1 cellular context compared by ENCODE assay signal in the genomic region with DNA sequence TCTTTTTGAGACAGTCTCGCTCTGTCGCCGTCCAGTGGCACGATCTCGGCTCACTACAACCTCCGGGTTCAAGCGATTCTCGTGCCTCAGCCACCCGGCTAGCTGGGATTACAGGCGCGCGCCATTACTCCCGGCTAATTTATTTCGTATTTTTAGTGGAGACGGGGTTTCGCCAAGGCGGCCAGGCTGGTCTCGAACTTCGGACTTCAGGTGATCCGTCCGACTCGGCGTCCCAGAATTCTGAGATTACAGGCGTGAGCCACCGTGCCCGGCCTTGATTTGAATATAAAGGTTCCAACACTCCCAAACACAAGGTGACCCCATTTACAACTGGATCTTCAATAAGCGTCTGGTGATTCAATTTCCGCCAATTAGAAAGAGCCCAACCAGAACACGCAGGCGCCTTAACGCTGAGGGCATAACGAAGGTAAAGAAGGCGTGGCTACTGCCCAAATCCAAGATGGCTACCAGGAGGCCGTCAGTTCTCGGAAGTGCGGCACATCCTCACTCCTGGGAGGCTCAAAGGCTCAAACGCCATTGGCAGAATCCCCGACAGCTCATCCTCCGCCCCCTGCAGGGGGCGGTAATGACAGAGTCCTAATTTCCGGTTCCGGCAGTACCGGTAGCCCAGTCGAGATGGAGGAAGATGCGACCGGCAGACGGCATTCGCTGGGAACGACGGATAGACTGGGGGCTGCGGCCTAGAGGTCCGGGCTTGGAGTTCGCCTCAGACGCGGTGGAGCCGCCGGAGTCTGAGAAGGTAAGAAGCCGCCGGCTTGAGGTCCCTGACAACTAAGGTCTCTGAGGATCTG.
TF ChIP-seq lines count a peak whose summit lies in the region.

A gene with protein sequence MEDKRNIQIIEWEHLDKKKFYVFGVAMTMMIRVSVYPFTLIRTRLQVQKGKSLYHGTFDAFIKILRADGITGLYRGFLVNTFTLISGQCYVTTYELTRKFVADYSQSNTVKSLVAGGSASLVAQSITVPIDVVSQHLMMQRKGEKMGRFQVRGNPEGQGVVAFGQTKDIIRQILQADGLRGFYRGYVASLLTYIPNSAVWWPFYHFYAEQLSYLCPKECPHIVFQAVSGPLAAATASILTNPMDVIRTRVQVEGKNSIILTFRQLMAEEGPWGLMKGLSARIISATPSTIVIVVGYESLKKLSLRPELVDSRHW (plus strand): TSS at position 617 of the 812 bp plus-strand sequence. CDS start 5,744 bp downstream, outside the sequence.

TF ChIP-seq in HepG2, 621 proteins besides CTCF, POLR2A, EP300 and RAD21 (continues in another document):
- TF ChIP-seq MXI1 (IDR thresholded peaks at IDR 0.05; ENCODE audit: borderline replicate concordance, low read depth, low read length) (peak; percentile 39; the same call in 1 of the 3 replicates), PLRG1 (conservative IDR thresholded peaks at IDR 0.05) (no peak), FOXO1 (CRISPR knock-in tag; IDR thresholded peaks at IDR 0.05) (no peak), PCBP2 (optimal IDR thresholded peaks at IDR 0.05; ENCODE audit: low read depth, low read length, poor library complexity, severe bottlenecking) (no peak), ZFP1 (CRISPR knock-in tag; IDR thresholded peaks at IDR 0.05) (no peak), ZNF850 (CRISPR knock-in tag; conservative IDR thresholded peaks at IDR 0.05) (no peak), HNRNPK (IDR thresholded peaks at IDR 0.05; ENCODE audit: low read depth, low read length, poor library complexity, severe bottlenecking) (no peak), ZMYM2 (CRISPR knock-in tag; IDR thresholded peaks at IDR 0.05) (0 out of 2 replicates have a peak, but pooled peaks have one; percentile 15), FOXM1 (CRISPR knock-in tag; IDR thresholded peaks at IDR 0.05) (no peak), ZNF30 (CRISPR knock-in tag; IDR thresholded peaks at IDR 0.05) (no peak), ZNF782 (CRISPR knock-in tag; IDR thresholded peaks at IDR 0.05; ENCODE audit: borderline replicate concordance) (no peak), PITX1 (CRISPR knock-in tag; IDR thresholded peaks at IDR 0.05) (peak; percentile 42; the same call in 1 of the 2 replicates), YY1 (IDR thresholded peaks at IDR 0.05; ENCODE audit: insufficient read depth, insufficient replicate concordance, low read depth, low read length) (peak; percentile 100), IRF2 (CRISPR knock-in tag; IDR thresholded peaks at IDR 0.05) (0 out of 2 replicates have a peak, but pooled peaks have one; percentile 40), XRCC5 (optimal IDR thresholded peaks at IDR 0.05; ENCODE audit: low read length) (peak; percentile 83), ZNF598 (CRISPR knock-in tag; IDR thresholded peaks at IDR 0.05; ENCODE audit: borderline replicate concordance) (0 out of 2 replicates have a peak, but pooled peaks have one; percentile 42), HDAC2 (CRISPR knock-in tag; IDR thresholded peaks at IDR 0.05) (peak; percentile 49), CCDC6 (CRISPR knock-in tag; IDR thresholded peaks at IDR 0.05) (no peak; the same call in 1 of the 2 replicates), ZNF335 (CRISPR knock-in tag; IDR thresholded peaks at IDR 0.05) (0 out of 2 replicates have a peak, but pooled peaks have one; percentile 58), SIX1 (CRISPR knock-in tag; IDR thresholded peaks at IDR 0.05; ENCODE audit: borderline replicate concordance) (no peak), ZFP36L1 (CRISPR knock-in tag; IDR thresholded peaks at IDR 0.05) (no peak), ZNF891 (CRISPR knock-in tag; IDR thresholded peaks at IDR 0.05) (peak; percentile 30; the same call in 1 of the 2 replicates), FOXC1 (CRISPR knock-in tag; IDR thresholded peaks at IDR 0.05; ENCODE audit: borderline replicate concordance) (no peak), SOX5 (CRISPR knock-in tag; IDR thresholded peaks at IDR 0.05; ENCODE audit: borderline replicate concordance) (peak; percentile 51; the same call in 1 of the 2 replicates), ZIK1 (CRISPR knock-in tag; IDR thresholded peaks at IDR 0.05; ENCODE audit: borderline replicate concordance, low read depth) (no peak), SIN3B (IDR thresholded peaks at IDR 0.05; ENCODE audit: low read length) (peak; percentile 57)
- TF ChIP-seq, protein P1, sequence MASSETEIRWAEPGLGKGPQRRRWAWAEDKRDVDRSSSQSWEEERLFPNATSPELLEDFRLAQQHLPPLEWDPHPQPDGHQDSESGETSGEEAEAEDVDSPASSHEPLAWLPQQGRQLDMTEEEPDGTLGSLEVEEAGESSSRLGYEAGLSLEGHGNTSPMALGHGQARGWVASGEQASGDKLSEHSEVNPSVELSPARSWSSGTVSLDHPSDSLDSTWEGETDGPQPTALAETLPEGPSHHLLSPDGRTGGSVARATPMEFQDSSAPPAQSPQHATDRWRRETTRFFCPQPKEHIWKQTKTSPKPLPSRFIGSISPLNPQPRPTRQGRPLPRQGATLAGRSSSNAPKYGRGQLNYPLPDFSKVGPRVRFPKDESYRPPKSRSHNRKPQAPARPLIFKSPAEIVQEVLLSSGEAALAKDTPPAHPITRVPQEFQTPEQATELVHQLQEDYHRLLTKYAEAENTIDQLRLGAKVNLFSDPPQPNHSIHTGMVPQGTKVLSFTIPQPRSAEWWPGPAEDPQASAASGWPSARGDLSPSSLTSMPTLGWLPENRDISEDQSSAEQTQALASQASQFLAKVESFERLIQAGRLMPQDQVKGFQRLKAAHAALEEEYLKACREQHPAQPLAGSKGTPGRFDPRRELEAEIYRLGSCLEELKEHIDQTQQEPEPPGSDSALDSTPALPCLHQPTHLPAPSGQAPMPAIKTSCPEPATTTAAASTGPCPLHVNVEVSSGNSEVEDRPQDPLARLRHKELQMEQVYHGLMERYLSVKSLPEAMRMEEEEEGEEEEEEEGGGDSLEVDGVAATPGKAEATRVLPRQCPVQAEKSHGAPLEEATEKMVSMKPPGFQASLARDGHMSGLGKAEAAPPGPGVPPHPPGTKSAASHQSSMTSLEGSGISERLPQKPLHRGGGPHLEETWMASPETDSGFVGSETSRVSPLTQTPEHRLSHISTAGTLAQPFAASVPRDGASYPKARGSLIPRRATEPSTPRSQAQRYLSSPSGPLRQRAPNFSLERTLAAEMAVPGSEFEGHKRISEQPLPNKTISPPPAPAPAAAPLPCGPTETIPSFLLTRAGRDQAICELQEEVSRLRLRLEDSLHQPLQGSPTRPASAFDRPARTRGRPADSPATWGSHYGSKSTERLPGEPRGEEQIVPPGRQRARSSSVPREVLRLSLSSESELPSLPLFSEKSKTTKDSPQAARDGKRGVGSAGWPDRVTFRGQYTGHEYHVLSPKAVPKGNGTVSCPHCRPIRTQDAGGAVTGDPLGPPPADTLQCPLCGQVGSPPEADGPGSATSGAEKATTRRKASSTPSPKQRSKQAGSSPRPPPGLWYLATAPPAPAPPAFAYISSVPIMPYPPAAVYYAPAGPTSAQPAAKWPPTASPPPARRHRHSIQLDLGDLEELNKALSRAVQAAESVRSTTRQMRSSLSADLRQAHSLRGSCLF (CRISPR knock-in tag; IDR thresholded peaks at IDR 0.05; ENCODE audit: borderline replicate concordance), result no peak
- TF ChIP-seq, protein P2, sequence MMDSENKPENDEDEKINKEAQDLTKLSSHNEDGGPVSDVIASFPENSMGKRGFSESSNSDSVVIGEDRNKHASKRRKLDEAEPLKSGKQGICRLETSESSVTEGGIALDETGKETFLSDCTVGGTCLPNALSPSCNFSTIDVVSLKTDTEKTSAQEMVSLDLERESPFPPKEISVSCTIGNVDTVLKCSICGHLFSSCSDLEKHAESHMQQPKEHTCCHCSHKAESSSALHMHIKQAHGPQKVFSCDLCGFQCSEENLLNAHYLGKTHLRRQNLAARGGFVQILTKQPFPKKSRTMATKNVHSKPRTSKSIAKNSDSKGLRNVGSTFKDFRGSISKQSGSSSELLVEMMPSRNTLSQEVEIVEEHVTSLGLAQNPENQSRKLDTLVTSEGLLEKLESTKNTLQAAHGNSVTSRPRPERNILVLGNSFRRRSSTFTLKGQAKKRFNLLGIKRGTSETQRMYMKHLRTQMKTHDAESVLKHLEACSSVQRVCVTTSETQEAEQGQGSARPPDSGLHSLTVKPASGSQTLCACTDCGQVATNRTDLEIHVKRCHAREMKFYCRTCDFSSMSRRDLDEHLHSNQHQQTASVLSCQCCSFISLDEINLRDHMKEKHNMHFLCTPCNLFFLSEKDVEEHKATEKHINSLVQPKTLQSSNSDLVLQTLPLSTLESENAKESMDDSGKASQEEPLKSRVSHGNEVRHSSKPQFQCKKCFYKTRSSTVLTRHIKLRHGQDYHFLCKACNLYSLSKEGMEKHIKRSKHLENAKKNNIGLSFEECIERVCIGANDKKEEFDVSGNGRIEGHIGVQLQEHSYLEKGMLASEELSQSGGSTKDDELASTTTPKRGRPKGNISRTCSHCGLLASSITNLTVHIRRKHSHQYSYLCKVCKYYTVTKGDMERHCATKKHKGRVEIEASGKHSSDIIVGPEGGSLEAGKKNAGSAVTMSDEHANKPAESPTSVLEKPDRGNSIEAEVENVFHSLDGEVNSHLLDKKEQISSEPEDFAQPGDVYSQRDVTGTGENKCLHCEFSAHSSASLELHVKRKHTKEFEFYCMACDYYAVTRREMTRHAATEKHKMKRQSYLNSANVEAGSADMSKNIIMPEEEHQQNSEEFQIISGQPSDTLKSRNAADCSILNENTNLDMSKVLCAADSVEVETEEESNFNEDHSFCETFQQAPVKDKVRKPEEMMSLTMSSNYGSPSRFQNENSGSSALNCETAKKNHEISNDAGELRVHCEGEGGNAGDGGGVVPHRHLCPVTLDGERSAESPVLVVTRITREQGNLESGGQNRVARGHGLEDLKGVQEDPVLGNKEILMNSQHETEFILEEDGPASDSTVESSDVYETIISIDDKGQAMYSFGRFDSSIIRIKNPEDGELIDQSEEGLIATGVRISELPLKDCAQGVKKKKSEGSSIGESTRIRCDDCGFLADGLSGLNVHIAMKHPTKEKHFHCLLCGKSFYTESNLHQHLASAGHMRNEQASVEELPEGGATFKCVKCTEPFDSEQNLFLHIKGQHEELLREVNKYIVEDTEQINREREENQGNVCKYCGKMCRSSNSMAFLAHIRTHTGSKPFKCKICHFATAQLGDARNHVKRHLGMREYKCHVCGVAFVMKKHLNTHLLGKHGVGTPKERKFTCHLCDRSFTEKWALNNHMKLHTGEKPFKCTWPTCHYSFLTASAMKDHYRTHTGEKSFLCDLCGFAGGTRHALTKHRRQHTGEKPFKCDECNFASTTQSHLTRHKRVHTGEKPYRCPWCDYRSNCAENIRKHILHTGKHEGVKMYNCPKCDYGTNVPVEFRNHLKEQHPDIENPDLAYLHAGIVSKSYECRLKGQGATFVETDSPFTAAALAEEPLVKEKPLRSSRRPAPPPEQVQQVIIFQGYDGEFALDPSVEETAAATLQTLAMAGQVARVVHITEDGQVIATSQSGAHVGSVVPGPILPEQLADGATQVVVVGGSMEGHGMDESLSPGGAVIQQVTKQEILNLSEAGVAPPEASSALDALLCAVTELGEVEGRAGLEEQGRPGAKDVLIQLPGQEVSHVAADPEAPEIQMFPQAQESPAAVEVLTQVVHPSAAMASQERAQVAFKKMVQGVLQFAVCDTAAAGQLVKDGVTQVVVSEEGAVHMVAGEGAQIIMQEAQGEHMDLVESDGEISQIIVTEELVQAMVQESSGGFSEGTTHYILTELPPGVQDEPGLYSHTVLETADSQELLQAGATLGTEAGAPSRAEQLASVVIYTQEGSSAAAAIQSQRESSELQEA (CRISPR knock-in tag; IDR thresholded peaks at IDR 0.05; ENCODE audit: not compliant biosample characterization), result peak; percentile 49
- TF ChIP-seq, protein P3, sequence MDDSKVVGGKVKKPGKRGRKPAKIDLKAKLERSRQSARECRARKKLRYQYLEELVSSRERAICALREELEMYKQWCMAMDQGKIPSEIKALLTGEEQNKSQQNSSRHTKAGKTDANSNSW (CRISPR knock-in tag; IDR thresholded peaks at IDR 0.05; ENCODE audit: borderline replicate concordance), result no peak
- TF ChIP-seq, protein P4, sequence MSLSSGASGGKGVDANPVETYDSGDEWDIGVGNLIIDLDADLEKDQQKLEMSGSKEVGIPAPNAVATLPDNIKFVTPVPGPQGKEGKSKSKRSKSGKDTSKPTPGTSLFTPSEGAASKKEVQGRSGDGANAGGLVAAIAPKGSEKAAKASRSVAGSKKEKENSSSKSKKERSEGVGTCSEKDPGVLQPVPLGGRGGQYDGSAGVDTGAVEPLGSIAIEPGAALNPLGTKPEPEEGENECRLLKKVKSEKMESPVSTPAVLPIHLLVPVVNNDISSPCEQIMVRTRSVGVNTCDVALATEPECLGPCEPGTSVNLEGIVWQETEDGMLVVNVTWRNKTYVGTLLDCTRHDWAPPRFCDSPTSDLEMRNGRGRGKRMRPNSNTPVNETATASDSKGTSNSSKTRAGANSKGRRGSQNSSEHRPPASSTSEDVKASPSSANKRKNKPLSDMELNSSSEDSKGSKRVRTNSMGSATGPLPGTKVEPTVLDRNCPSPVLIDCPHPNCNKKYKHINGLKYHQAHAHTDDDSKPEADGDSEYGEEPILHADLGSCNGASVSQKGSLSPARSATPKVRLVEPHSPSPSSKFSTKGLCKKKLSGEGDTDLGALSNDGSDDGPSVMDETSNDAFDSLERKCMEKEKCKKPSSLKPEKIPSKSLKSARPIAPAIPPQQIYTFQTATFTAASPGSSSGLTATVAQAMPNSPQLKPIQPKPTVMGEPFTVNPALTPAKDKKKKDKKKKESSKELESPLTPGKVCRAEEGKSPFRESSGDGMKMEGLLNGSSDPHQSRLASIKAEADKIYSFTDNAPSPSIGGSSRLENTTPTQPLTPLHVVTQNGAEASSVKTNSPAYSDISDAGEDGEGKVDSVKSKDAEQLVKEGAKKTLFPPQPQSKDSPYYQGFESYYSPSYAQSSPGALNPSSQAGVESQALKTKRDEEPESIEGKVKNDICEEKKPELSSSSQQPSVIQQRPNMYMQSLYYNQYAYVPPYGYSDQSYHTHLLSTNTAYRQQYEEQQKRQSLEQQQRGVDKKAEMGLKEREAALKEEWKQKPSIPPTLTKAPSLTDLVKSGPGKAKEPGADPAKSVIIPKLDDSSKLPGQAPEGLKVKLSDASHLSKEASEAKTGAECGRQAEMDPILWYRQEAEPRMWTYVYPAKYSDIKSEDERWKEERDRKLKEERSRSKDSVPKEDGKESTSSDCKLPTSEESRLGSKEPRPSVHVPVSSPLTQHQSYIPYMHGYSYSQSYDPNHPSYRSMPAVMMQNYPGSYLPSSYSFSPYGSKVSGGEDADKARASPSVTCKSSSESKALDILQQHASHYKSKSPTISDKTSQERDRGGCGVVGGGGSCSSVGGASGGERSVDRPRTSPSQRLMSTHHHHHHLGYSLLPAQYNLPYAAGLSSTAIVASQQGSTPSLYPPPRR (CRISPR knock-in tag; IDR thresholded peaks at IDR 0.05; ENCODE audit: borderline replicate concordance), result peak; percentile 30; the same call in 1 of the 2 replicates
- TF ChIP-seq, protein P5, sequence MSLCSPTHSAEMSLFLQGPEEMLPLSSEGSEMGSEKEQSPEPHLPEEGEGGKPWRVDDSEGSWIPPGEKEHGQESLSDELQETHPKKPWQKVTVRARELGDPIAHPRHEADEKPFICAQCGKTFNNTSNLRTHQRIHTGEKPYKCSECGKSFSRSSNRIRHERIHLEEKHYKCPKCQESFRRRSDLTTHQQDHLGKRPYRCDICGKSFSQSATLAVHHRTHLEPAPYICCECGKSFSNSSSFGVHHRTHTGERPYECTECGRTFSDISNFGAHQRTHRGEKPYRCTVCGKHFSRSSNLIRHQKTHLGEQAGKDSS (CRISPR knock-in tag; IDR thresholded peaks at IDR 0.05; ENCODE audit: borderline replicate concordance, low read depth), result 0 out of 2 replicates have a peak, but pooled peaks have one; percentile 40
